8 cellular contexts compared by ENCODE assay signal in genomic region chr10:112375721-112376577, GRCh38. TPM values are rescaled to one million over a fixed set of nuclear protein-coding genes. Genes with fewer than 3 reads are reported as not detected.
DNase-seq lines count a peak whose midpoint lies in the region; ATAC-seq, FAIRE-seq and TF ChIP-seq lines count a peak whose summit lies in the region.

No MANE protein-coding gene starts in this region.

- peak overlapping the region; percentile 99 for H3K4me3 ChIP-seq in GM12878
- H3K4me3 ChIP-seq in left lung, result peak overlapping the region; percentile 33 to 70

- SMC1A ChIA-PET in GM12878 (lab: Charles Lee; ENCODE audit: uncharacterized antibody, unreplicated experiment), result interaction anchor here (0.6 to 2.3 kb wide), 12 partner anchors 9 to 1845 kb away, joined by 3 to 24 read pairs (median 4); partner anchors contain the start of genes VTI1A and ZDHHC6

- POLR2A ChIA-PET in GM12878 (lab: Charles Lee), result interaction anchor here (0.6 to 2.9 kb wide), 7 partner anchors 8 to 1307 kb away, joined by 3 to 17 read pairs (median 4); no protein-coding TSS in a partner anchor

- H3K4me1 Mint-ChIP-seq in stimulated activated effector memory CD8-positive, alpha-beta T cell treated with anti-CD3 and anti-CD28 coated beads, Interleukin-12 subunit alpha, Interleukin-12 subunit beta, amount 100 ng/mL, for 72 hours, result peaks cover 76% of the 10 kb centered on the region

- no peaks in the 10 kb centered on the region for H3K9me3 Mint-ChIP-seq in stimulated activated effector memory CD8-positive, alpha-beta T cell treated with anti-CD3 and anti-CD28 coated beads, Interleukin-12 subunit alpha, Interleukin-12 subunit beta, amount 100 ng/mL, for 72 hours

- BruUV-seq in GM12878 (replicated peaks; lab: Mats Ljungman, UMichigan), result TSS peak; percentile 81

- in situ Hi-C loops in ACHN (cut with HindIII; ENCODE audit: low pct_ligation_motif_present, low pct_unique_long_range_greater_than_20kb, low sequenced_read_pairs) (no loop called here), GM12878 (cut with MboI) (no loop called here)

- peak overlapping the region; percentile 93 for H3K4me2 ChIP-seq in GM12878 (ENCODE audit: control insufficient read depth, insufficient read depth)

- ATAC-seq in GM19023 (IDR thresholded peaks at IDR 0.05; ENCODE audit: unreplicated experiment), result peak; percentile 88
- ATAC-seq in HG03108 (IDR thresholded peaks at IDR 0.05; ENCODE audit: unreplicated experiment), result peak; percentile 85
- ATAC-seq in GM12878, result peak; percentile 87
- ATAC-seq in left lung, result peak; percentile 83
- peak; percentile 79 for ATAC-seq in stimulated activated effector memory CD8-positive, alpha-beta T cell treated with anti-CD3 and anti-CD28 coated beads, Interleukin-12 subunit alpha, Interleukin-12 subunit beta, amount 100 ng/mL, for 72 hours

- DNase-seq in ACHN (peak; percentile 45), SKM-1 (lab: John Stamatoyannopoulos, UW; ENCODE audit: unreplicated experiment) (peak; percentile 69), GM12878 (ENCODE audit: low read depth, low spot score) (peak; percentile 48), left lung (peak; percentile 73 to 82), NCI-H446 treated with DMSO at 0.1 percent for 48 hours (lab: John Stamatoyannopoulos, UW) (no peak)
- DNase-seq in stimulated activated effector memory CD8-positive, alpha-beta T cell treated with anti-CD3 and anti-CD28 coated beads, Interleukin-12 subunit alpha, Interleukin-12 subunit beta, amount 100 ng/mL, for 72 hours (ENCODE audit: low spot score in 2 of 2), result peak; percentile 22 to 77

- intact Hi-C loops in GM12878 (cut with micrococcal nuclease; ENCODE audit: unreplicated experiment) (loop anchor here (5.0 kb wide), 1 partner anchor 71 kb away; the partner anchor contains the start of genes VTI1A and ZDHHC6), left lung (cut with DNase I) (no loop called here)

- no peaks in the 10 kb centered on the region for H3K9me3 ChIP-seq in GM12878 (replicated peaks; ENCODE audit: control insufficient read depth, insufficient read depth, low read length)
- H3K9me3 ChIP-seq in left lung, result no peaks in the 10 kb centered on the region

- peaks cover 29% of the 10 kb centered on the region for H3K36me3 Mint-ChIP-seq in stimulated activated effector memory CD8-positive, alpha-beta T cell treated with anti-CD3 and anti-CD28 coated beads, Interleukin-12 subunit alpha, Interleukin-12 subunit beta, amount 100 ng/mL, for 72 hours

- no peak for TF ChIP-seq EP300 in GM12878 (IDR thresholded peaks at IDR 0.05; ENCODE audit: borderline replicate concordance in 1 of 2, control insufficient read depth in 1 of 2, low read depth in 2 of 2, low read length in 2 of 2)

- peaks cover 9% of the 10 kb centered on the region for H3K4me1 ChIP-seq in GM12878 (ENCODE audit: control insufficient read depth, insufficient read depth, low read length)
- peaks cover 11 to 58% of the 10 kb centered on the region in 2 donors for H3K4me1 ChIP-seq in left lung

- FAIRE-seq in GM12878 (lab: Jason Lieb, UNC), result peak; percentile 47

- H3K27ac Mint-ChIP-seq in stimulated activated effector memory CD8-positive, alpha-beta T cell treated with anti-CD3 and anti-CD28 coated beads, Interleukin-12 subunit alpha, Interleukin-12 subunit beta, amount 100 ng/mL, for 72 hours, result peak overlapping the region; percentile 100

- H3K4me3 Mint-ChIP-seq in stimulated activated effector memory CD8-positive, alpha-beta T cell treated with anti-CD3 and anti-CD28 coated beads, Interleukin-12 subunit alpha, Interleukin-12 subunit beta, amount 100 ng/mL, for 72 hours, result peak overlapping the region; percentile 98

- no peaks in the 10 kb centered on the region for H3K27me3 ChIP-seq in GM12878 (replicated peaks in 1 of 2; ENCODE audit: control insufficient read depth in 2 of 2, insufficient read depth in 2 of 2, low read length in 1 of 2)
- no peaks in the 10 kb centered on the region for H3K27me3 ChIP-seq in left lung

- TF ChIP-seq CTCF in GM12878 (IDR thresholded peaks at IDR 0.05 in 2 of 3, conservative IDR thresholded peaks at IDR 0.05 in 1 of 3; ENCODE audit: control insufficient read depth in 2 of 3, extremely low read depth in 1 of 3, insufficient read depth in 1 of 3, low read depth in 3 of 3, low read length in 3 of 3) (no peak), left lung (IDR thresholded peaks at IDR 0.05) (no peak)

- under 1% methylated on average over 24 of the region's 24 CpGs for WGBS in GM12878 (ENCODE audit: insufficient coverage, insufficient replicate concordance, low lambda C conversion rate, missing lambda C conversion rate)

- H3K9ac ChIP-seq in GM12878 (ENCODE audit: control insufficient read depth, insufficient read depth, low read length), result peak overlapping the region; percentile 98

- TF ChIP-seq POLR2A in GM12878 (IDR thresholded peaks at IDR 0.05; ENCODE audit: low read depth, low read length), result peak; percentile 90

- CTCF ChIA-PET in GM12878 (lab: Yijun Ruan, JAX), result interaction anchor here (0.7 to 4.5 kb wide), 15 partner anchors 9 to 187 kb away, joined by 3 to 36 read pairs (median 5); partner anchors contain the start of genes VTI1A and ZDHHC6

- no peak for TF ChIP-seq RAD21 in GM12878 (IDR thresholded peaks at IDR 0.05; ENCODE audit: insufficient read depth, low read depth, low read length)

- peak overlapping the region; percentile 89 for H2AFZ ChIP-seq in GM12878 (ENCODE audit: control insufficient read depth, low read depth, low read length)

- H3K36me3 ChIP-seq in GM12878 (ENCODE audit: control insufficient read depth in 2 of 2, insufficient read depth in 2 of 2, low read length in 1 of 2), result no peaks in the 10 kb centered on the region; a peak in 2 of 4 replicates
- no peaks in the 10 kb centered on the region for H3K36me3 ChIP-seq in left lung

- no peaks in the 10 kb centered on the region for H4K20me1 ChIP-seq in GM12878 (ENCODE audit: control insufficient read depth, insufficient read depth)

- H3K27ac ChIP-seq in GM12878 (ENCODE audit: control insufficient read depth, insufficient read depth) (peak overlapping the region; percentile 95), left lung (peak overlapping the region; percentile 85 to 93)

- H3K79me2 ChIP-seq in GM12878 (ENCODE audit: control insufficient read depth, insufficient read depth, low read length), result peaks cover 41% of the 10 kb centered on the region

- RAD21 ChIA-PET in GM12878 (lab: Charles Lee; ENCODE audit: unreplicated experiment), result interaction anchor here (0.7 to 3.1 kb wide), 6 partner anchors 12 to 96 kb away, joined by 3 to 17 read pairs (median 6); no protein-coding TSS in a partner anchor

TF ChIP-seq in GM12878, 131 proteins besides CTCF, POLR2A, EP300 and RAD21 (continues in another document):
- peak; percentile 57; the same call in 1 of the 2 replicates for TF ChIP-seq LARP7 (IDR thresholded peaks at IDR 0.05)
- no peak; the same call in 1 of the 2 replicates for TF ChIP-seq ZNF207 (IDR thresholded peaks at IDR 0.05; ENCODE audit: borderline replicate concordance)
- TF ChIP-seq ZNF687 (IDR thresholded peaks at IDR 0.05), result peak; percentile 81
- TF ChIP-seq FOXK2 (IDR thresholded peaks at IDR 0.05), result no peak
- TF ChIP-seq CHD2 (IDR thresholded peaks at IDR 0.05; ENCODE audit: borderline replicate concordance, low read depth, low read length), result no peak

RNA-seq across cellular contexts. Expression of gene ACSL5, which starts 2.0 kb away (rescaled TPM):
- total RNA-seq in GM12878 (2013; cell fraction: nucleolus; rRNA removed), result 45.3 and 48.7 TPM in 2 replicates
- 46.5 and 47.2 TPM in 2 replicates for total RNA-seq in GM12878 (2014; rRNA removed)
- total RNA-seq in GM12878 (2014; rRNA removed; fragmentation: Illumina TruSeq; extraction: Trizol), result 45.2 and 46.2 TPM in 2 replicates
- total RNA-seq in GM12878 (2021), result 40.3 and 40.4 TPM in 2 replicates
- polyA plus RNA-seq in GM12878 (2011; ENCODE audit: low read depth), result 23.1 TPM
- 56.3 and 61.4 TPM in 2 replicates for polyA plus RNA-seq in GM12878 (2011; rRNA removed)
- 39.3 and 39.8 TPM in 2 replicates for polyA plus RNA-seq in GM12878 (2011; cell fraction: cytosol; rRNA removed)
- polyA plus RNA-seq in GM12878 (2011; cell fraction: nucleus; rRNA removed), result 72.0 and 78.8 TPM in 2 replicates
- 28.0 and 30.7 TPM in 2 replicates for polyA plus RNA-seq in GM12878 (2012)
- polyA plus RNA-seq in GM12878 (2014; fragmentation: Illumina TruSeq; extraction: Trizol), result 57.0 and 68.7 TPM in 2 replicates
- 10 to 100 TPM; 22.3 to 23.4 TPM for polyA plus RNA-seq in GM12878 (2014; fragmentation: Nextera tagmentation; extraction: Ambion mirVana)
- polyA plus RNA-seq in GM12878 (2014; rRNA removed), result 46.1 and 48.7 TPM in 2 replicates
- 10 to 100 TPM; 54.5 to 56.0 TPM for polyA plus RNA-seq in GM12878 (2016; fragmentation: Nextera tagmentation; extraction: Ambion mirVana)
- 53.2 and 55.0 TPM in 2 replicates for polyA minus RNA-seq in GM12878 (2011; rRNA and poly(A)+ RNA removed)
- polyA minus RNA-seq in GM12878 (2011; cell fraction: cytosol; rRNA and poly(A)+ RNA removed), result 15.1 and 18.3 TPM in 2 replicates
- polyA minus RNA-seq in GM12878 (2011; cell fraction: nucleus; rRNA and poly(A)+ RNA removed), result 16.9 and 17.5 TPM in 2 replicates
- total RNA-seq in left lung, result 10 to 100 TPM; 68.0 to 82.5 TPM
